Comparison of ENCODE assay signal across 15 cellular contexts in the genomic region with DNA sequence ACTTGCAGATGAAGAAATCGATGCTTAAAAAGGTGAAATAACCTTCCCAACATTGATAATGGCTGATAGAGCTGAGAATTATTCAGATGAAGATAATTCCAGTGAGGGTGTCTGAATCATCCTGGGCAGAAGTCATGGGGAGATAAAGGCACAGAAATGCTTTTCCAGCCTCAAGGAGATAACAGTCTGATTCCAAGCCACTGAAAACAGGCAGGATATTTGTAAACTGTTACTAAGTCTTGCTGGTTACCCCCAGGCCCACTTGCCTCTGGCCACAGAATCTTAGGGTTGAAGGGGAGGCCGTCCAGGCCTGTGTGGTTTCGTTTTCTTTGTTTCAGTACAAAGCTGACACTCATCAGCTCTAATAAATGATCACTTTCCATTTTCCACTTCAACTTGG.
DNase-seq lines count a peak whose midpoint lies in the region; ATAC-seq and TF ChIP-seq lines count a peak whose summit lies in the region.
"Had no signal": no experiment of that assay in that cellular context is flagged by ENCODE, and none has a peak within 500 bp of the region (broad histone marks: within the 10 kb centered on the region; RNA-seq: fewer than 3 reads in every experiment).

No MANE protein-coding gene starts in this region.

- H2BK12ac ChIP-seq in mesenchymal stem cell (ENCODE audit: low read length in 2 of 2), result no peak overlapping the region

- H2BK15ac ChIP-seq in mesenchymal stem cell (ENCODE audit: low read depth, poor library complexity, severe bottlenecking), result no peak overlapping the region

- no peak overlapping the region for H2BK5ac ChIP-seq in mesenchymal stem cell (ENCODE audit: low read depth, low read length, poor library complexity, severe bottlenecking)

- DNase-seq in OCI-M1 (lab: John Stamatoyannopoulos, UW) (peak; percentile 25), mesenchymal stem cell (peak; percentile 24), mucosa of gallbladder (ENCODE audit: low spot score) (no peak), amniotic stem cell (lab: John Stamatoyannopoulos, UW) (no peak)
- DNase-seq: H9, head of caudate nucleus, left ventricle myocardium superior, NCI-H1436 treated with DMSO at 0.1 percent for 48 hours, NCI-H69, SIG-M5 had no signal

- H3K4me2 ChIP-seq in mesenchymal stem cell (ENCODE audit: low read length, poor library complexity, severe bottlenecking), result no peak overlapping the region

- 100% methylated on average over 1 of the region's 3 CpGs for WGBS in mesenchymal stem cell

- H2AFZ ChIP-seq in mesenchymal stem cell (ENCODE audit: low read depth, low read length), result no peak overlapping the region

- H2BK120ac ChIP-seq in mesenchymal stem cell (ENCODE audit: low read depth, low read length), result no peak overlapping the region

- no peak overlapping the region for H4K91ac ChIP-seq in mesenchymal stem cell (ENCODE audit: low read length)

- TF ChIP-seq POLR2A in GM18505 (IDR thresholded peaks at IDR 0.05; ENCODE audit: borderline replicate concordance, extremely low read depth, insufficient read depth, insufficient read length), result no peak

- H2AK5ac ChIP-seq in mesenchymal stem cell (ENCODE audit: low read length, severe bottlenecking), result no peak overlapping the region

- H3K27ac ChIP-seq in mesenchymal stem cell (ENCODE audit: low read length, poor library complexity, severe bottlenecking), result no peak overlapping the region
- H3K27ac ChIP-seq: suprapubic skin, VCaP had no signal

- no peak overlapping the region for H3K9ac ChIP-seq in mesenchymal stem cell (ENCODE audit: low read length)

- no peak overlapping the region for H3K18ac ChIP-seq in mesenchymal stem cell (ENCODE audit: low read depth in 1 of 2, low read length in 2 of 2)

- ATAC-seq in GM18868 (IDR thresholded peaks at IDR 0.05; ENCODE audit: unreplicated experiment), result peak; percentile 70
- ATAC-seq in GM21723 (IDR thresholded peaks at IDR 0.05; ENCODE audit: unreplicated experiment), result peak; percentile 68
- no peak for ATAC-seq in GM18505 (IDR thresholded peaks at IDR 0.05; ENCODE audit: unreplicated experiment)
- ATAC-seq: left ventricle myocardium superior had no signal

- no peaks in the 10 kb centered on the region for H3K36me3 ChIP-seq in mesenchymal stem cell (ENCODE audit: control insufficient read depth in 1 of 2, insufficient read depth in 2 of 2, low read depth in 1 of 2, low read length in 2 of 2)
- H3K36me3 ChIP-seq: suprapubic skin had no signal

- no peak overlapping the region for H3K4me3 ChIP-seq in mesenchymal stem cell (ENCODE audit: insufficient read depth in 1 of 2, low read depth in 1 of 2, low read length in 2 of 2)
- H3K4me3 ChIP-seq: suprapubic skin had no signal

- no peaks in the 10 kb centered on the region for H3K9me3 ChIP-seq in mesenchymal stem cell (ENCODE audit: control insufficient read depth, low read length)
- H3K9me3 ChIP-seq: suprapubic skin had no signal

- H3K4me1 ChIP-seq in mesenchymal stem cell (ENCODE audit: control insufficient read depth, insufficient read depth, low read depth, low read length), result no peaks in the 10 kb centered on the region
- H3K4me1 ChIP-seq: suprapubic skin had no signal

- H4K8ac ChIP-seq in mesenchymal stem cell (ENCODE audit: low read length), result no peak overlapping the region

- H3K79me1 ChIP-seq in mesenchymal stem cell (replicated peaks; ENCODE audit: low read length, poor library complexity, severe bottlenecking), result peaks cover 2% of the 10 kb centered on the region

- no peak overlapping the region for H3K4ac ChIP-seq in mesenchymal stem cell (ENCODE audit: low read depth in 1 of 2, low read length in 2 of 2)

- no peak overlapping the region for H3K14ac ChIP-seq in mesenchymal stem cell (ENCODE audit: low read length in 2 of 2)

- no peak overlapping the region for H3K23ac ChIP-seq in mesenchymal stem cell (ENCODE audit: low read length in 2 of 2)

- peaks cover 0 to 4% of the 10 kb centered on the region in 2 experiments for H3K27me3 ChIP-seq in mesenchymal stem cell (ENCODE audit: control insufficient read depth in 1 of 2, insufficient read depth in 1 of 2, low read length in 2 of 2)
- H3K27me3 ChIP-seq: suprapubic skin had no signal

Comparison
In these comparisons a context has a peak if more than half of its experiments do, and no peak if none do; other contexts are left out.
1. DNase-seq: peak in OCI-M1 (single experiment) and mesenchymal stem cell (single experiment); none in mucosa of gallbladder (single experiment) and amniotic stem cell (single experiment).